In the genomic region with DNA sequence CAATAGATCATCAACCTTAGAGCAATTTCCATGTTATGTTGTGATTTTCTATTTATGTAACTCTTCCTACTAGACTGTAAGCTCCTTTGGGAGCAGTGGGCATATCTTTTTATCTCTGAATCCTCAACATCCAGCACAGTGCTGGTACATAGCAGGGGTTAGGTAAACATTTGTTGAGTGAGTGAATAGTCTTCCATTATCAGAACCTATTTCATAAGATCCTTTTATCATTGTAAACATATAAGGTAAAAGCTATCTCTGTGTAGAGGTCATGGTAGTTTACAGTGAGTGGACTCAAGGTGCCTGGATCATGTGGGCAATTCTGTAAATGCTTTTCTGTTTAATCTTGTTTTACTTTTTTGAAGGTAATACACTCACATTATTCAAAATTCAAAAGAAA, we compare ENCODE assay signal across 1 cellular context.
A peak's percentile ranks its signal among the peaks of the same experiment; 100 is the strongest.
TF ChIP-seq lines count a peak whose summit lies in the region.

No MANE protein-coding gene starts in this region.

TF ChIP-seq in HepG2, 621 proteins besides CTCF, POLR2A, EP300 and RAD21 (continues in another document):
- no peak for TF ChIP-seq NR3C1 (CRISPR knock-in tag; IDR thresholded peaks at IDR 0.05)
- TF ChIP-seq KAT8 (CRISPR knock-in tag; IDR thresholded peaks at IDR 0.05) = peak; percentile 80
- peak; percentile 17; the same call in 1 of the 2 replicates for TF ChIP-seq FOXK2 (IDR thresholded peaks at IDR 0.05)
- TF ChIP-seq SALL1 (CRISPR knock-in tag; IDR thresholded peaks at IDR 0.05) = peak; percentile 68; the same call in 1 of the 2 replicates
- no peak for TF ChIP-seq ZNF564 (CRISPR knock-in tag; IDR thresholded peaks at IDR 0.05)
- no peak for TF ChIP-seq ZNF496 (CRISPR knock-in tag; IDR thresholded peaks at IDR 0.05; ENCODE audit: insufficient replicate concordance)
- TF ChIP-seq MEF2D (CRISPR knock-in tag; IDR thresholded peaks at IDR 0.05) = 0 out of 2 replicates have a peak, but pooled peaks have one; percentile 67
- TF ChIP-seq, protein P1, sequence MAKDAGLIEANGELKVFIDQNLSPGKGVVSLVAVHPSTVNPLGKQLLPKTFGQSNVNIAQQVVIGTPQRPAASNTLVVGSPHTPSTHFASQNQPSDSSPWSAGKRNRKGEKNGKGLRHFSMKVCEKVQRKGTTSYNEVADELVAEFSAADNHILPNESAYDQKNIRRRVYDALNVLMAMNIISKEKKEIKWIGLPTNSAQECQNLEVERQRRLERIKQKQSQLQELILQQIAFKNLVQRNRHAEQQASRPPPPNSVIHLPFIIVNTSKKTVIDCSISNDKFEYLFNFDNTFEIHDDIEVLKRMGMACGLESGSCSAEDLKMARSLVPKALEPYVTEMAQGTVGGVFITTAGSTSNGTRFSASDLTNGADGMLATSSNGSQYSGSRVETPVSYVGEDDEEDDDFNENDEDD (CRISPR knock-in tag; IDR thresholded peaks at IDR 0.05; ENCODE audit: borderline replicate concordance) = peak; percentile 28; the same call in 1 of the 2 replicates
- peak; percentile 71; the same call in 1 of the 2 replicates for TF ChIP-seq ZNF205 (CRISPR knock-in tag; IDR thresholded peaks at IDR 0.05)
- no peak for TF ChIP-seq ZNF660 (CRISPR knock-in tag; IDR thresholded peaks at IDR 0.05; ENCODE audit: borderline replicate concordance, low read depth)
- TF ChIP-seq SCMH1 (CRISPR knock-in tag; IDR thresholded peaks at IDR 0.05; ENCODE audit: borderline replicate concordance) = no peak
- TF ChIP-seq SOX5 (CRISPR knock-in tag; IDR thresholded peaks at IDR 0.05; ENCODE audit: borderline replicate concordance) = peak; percentile 96
- TF ChIP-seq ZNF292 (CRISPR knock-in tag; IDR thresholded peaks at IDR 0.05; ENCODE audit: borderline replicate concordance, low read depth) = no peak
- TF ChIP-seq, protein P2, sequence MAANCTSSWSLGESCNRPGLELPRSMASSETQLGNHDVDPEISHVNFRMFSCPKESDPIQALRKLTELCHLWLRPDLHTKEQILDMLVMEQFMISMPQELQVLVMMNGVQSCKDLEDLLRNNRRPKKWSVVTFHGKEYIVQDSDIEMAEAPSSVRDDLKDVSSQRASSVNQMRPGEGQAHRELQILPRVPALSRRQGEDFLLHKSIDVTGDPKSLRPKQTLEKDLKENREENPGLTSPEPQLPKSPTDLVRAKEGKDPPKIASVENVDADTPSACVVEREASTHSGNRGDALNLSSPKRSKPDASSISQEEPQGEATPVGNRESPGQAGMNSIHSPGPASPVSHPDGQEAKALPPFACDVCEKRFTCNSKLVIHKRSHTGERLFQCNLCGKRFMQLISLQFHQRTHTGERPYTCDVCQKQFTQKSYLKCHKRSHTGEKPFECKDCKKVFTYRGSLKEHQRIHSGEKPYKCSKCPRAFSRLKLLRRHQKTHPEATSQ (CRISPR knock-in tag; IDR thresholded peaks at IDR 0.05; ENCODE audit: borderline replicate concordance) = peak; percentile 62; the same call in 1 of the 2 replicates
- TF ChIP-seq SMAD3 (CRISPR knock-in tag; IDR thresholded peaks at IDR 0.05) = peak; percentile 96
- TF ChIP-seq, protein P3, sequence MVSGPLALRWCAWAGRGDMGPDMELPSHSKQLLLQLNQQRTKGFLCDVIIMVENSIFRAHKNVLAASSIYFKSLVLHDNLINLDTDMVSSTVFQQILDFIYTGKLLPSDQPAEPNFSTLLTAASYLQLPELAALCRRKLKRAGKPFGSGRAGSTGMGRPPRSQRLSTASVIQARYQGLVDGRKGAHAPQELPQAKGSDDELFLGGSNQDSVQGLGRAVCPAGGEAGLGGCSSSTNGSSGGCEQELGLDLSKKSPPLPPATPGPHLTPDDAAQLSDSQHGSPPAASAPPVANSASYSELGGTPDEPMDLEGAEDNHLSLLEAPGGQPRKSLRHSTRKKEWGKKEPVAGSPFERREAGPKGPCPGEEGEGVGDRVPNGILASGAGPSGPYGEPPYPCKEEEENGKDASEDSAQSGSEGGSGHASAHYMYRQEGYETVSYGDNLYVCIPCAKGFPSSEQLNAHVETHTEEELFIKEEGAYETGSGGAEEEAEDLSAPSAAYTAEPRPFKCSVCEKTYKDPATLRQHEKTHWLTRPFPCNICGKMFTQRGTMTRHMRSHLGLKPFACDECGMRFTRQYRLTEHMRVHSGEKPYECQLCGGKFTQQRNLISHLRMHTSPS (CRISPR knock-in tag; IDR thresholded peaks at IDR 0.05; ENCODE audit: low read depth) = no peak
- TF ChIP-seq SRY (CRISPR knock-in tag; IDR thresholded peaks at IDR 0.05) = no peak; the same call in 1 of the 2 replicates
- TF ChIP-seq ZNF652 (CRISPR knock-in tag; IDR thresholded peaks at IDR 0.05; ENCODE audit: borderline replicate concordance, low read depth) = peak; percentile 87; the same call in 1 of the 2 replicates
- TF ChIP-seq, protein P4, sequence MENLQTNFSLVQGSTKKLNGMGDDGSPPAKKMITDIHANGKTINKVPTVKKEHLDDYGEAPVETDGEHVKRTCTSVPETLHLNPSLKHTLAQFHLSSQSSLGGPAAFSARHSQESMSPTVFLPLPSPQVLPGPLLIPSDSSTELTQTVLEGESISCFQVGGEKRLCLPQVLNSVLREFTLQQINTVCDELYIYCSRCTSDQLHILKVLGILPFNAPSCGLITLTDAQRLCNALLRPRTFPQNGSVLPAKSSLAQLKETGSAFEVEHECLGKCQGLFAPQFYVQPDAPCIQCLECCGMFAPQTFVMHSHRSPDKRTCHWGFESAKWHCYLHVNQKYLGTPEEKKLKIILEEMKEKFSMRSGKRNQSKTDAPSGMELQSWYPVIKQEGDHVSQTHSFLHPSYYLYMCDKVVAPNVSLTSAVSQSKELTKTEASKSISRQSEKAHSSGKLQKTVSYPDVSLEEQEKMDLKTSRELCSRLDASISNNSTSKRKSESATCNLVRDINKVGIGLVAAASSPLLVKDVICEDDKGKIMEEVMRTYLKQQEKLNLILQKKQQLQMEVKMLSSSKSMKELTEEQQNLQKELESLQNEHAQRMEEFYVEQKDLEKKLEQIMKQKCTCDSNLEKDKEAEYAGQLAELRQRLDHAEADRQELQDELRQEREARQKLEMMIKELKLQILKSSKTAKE (CRISPR knock-in tag; IDR thresholded peaks at IDR 0.05; ENCODE audit: borderline replicate concordance) = peak; percentile 75; the same call in 1 of the 2 replicates
- no peak for TF ChIP-seq ZNF354B (CRISPR knock-in tag; IDR thresholded peaks at IDR 0.05)
- no peak for TF ChIP-seq ZNF777 (CRISPR knock-in tag; IDR thresholded peaks at IDR 0.05)
- peak; percentile 78; the same call in 1 of the 2 replicates for TF ChIP-seq RXRA (CRISPR knock-in tag; IDR thresholded peaks at IDR 0.05)
- TF ChIP-seq SOX13 (IDR thresholded peaks at IDR 0.05) = peak; percentile 87; the same call in 1 of the 2 replicates
- peak in 1 of 2 experiments; percentile 96; a peak in 2 of 4 replicates for TF ChIP-seq SOX13 (CRISPR knock-in tag; conservative IDR thresholded peaks at IDR 0.05 in 1 of 2, IDR thresholded peaks at IDR 0.05 in 1 of 2)
- TF ChIP-seq TCF7L2 (IDR thresholded peaks at IDR 0.05; ENCODE audit: low read depth, low read length) = peak; percentile 75
- no peak for TF ChIP-seq ZNF207 (IDR thresholded peaks at IDR 0.05; ENCODE audit: borderline replicate concordance)
- TF ChIP-seq ZNF747 (CRISPR knock-in tag; IDR thresholded peaks at IDR 0.05; ENCODE audit: borderline replicate concordance) = peak; percentile 58; the same call in 1 of the 2 replicates
- TF ChIP-seq NR2F6 (IDR thresholded peaks at IDR 0.05) = peak; percentile 100
- TF ChIP-seq NR2F6 (CRISPR knock-in tag; IDR thresholded peaks at IDR 0.05) = peak; percentile 99
- TF ChIP-seq, protein P5, sequence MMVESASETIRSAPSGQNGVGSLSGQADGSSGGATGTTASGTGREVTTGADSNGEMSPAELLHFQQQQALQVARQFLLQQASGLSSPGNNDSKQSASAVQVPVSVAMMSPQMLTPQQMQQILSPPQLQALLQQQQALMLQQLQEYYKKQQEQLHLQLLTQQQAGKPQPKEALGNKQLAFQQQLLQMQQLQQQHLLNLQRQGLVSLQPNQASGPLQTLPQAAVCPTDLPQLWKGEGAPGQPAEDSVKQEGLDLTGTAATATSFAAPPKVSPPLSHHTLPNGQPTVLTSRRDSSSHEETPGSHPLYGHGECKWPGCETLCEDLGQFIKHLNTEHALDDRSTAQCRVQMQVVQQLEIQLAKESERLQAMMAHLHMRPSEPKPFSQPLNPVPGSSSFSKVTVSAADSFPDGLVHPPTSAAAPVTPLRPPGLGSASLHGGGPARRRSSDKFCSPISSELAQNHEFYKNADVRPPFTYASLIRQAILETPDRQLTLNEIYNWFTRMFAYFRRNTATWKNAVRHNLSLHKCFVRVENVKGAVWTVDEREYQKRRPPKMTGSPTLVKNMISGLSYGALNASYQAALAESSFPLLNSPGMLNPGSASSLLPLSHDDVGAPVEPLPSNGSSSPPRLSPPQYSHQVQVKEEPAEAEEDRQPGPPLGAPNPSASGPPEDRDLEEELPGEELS (CRISPR knock-in tag; IDR thresholded peaks at IDR 0.05) = peak; percentile 96
- TF ChIP-seq, protein P6, sequence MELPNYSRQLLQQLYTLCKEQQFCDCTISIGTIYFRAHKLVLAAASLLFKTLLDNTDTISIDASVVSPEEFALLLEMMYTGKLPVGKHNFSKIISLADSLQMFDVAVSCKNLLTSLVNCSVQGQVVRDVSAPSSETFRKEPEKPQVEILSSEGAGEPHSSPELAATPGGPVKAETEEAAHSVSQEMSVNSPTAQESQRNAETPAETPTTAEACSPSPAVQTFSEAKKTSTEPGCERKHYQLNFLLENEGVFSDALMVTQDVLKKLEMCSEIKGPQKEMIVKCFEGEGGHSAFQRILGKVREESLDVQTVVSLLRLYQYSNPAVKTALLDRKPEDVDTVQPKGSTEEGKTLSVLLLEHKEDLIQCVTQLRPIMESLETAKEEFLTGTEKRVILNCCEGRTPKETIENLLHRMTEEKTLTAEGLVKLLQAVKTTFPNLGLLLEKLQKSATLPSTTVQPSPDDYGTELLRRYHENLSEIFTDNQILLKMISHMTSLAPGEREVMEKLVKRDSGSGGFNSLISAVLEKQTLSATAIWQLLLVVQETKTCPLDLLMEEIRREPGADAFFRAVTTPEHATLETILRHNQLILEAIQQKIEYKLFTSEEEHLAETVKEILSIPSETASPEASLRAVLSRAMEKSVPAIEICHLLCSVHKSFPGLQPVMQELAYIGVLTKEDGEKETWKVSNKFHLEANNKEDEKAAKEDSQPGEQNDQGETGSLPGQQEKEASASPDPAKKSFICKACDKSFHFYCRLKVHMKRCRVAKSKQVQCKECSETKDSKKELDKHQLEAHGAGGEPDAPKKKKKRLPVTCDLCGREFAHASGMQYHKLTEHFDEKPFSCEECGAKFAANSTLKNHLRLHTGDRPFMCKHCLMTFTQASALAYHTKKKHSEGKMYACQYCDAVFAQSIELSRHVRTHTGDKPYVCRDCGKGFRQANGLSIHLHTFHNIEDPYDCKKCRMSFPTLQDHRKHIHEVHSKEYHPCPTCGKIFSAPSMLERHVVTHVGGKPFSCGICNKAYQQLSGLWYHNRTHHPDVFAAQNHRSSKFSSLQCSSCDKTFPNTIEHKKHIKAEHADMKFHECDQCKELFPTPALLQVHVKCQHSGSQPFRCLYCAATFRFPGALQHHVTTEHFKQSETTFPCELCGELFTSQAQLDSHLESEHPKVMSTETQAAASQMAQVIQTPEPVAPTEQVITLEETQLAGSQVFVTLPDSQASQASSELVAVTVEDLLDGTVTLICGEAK (IDR thresholded peaks at IDR 0.05) = no peak
- TF ChIP-seq, protein P6 (CRISPR knock-in tag; IDR thresholded peaks at IDR 0.05) = no peak
- TF ChIP-seq CHD4 (IDR thresholded peaks at IDR 0.05; ENCODE audit: borderline replicate concordance, low read length) = no peak
- TF ChIP-seq, protein P7, sequence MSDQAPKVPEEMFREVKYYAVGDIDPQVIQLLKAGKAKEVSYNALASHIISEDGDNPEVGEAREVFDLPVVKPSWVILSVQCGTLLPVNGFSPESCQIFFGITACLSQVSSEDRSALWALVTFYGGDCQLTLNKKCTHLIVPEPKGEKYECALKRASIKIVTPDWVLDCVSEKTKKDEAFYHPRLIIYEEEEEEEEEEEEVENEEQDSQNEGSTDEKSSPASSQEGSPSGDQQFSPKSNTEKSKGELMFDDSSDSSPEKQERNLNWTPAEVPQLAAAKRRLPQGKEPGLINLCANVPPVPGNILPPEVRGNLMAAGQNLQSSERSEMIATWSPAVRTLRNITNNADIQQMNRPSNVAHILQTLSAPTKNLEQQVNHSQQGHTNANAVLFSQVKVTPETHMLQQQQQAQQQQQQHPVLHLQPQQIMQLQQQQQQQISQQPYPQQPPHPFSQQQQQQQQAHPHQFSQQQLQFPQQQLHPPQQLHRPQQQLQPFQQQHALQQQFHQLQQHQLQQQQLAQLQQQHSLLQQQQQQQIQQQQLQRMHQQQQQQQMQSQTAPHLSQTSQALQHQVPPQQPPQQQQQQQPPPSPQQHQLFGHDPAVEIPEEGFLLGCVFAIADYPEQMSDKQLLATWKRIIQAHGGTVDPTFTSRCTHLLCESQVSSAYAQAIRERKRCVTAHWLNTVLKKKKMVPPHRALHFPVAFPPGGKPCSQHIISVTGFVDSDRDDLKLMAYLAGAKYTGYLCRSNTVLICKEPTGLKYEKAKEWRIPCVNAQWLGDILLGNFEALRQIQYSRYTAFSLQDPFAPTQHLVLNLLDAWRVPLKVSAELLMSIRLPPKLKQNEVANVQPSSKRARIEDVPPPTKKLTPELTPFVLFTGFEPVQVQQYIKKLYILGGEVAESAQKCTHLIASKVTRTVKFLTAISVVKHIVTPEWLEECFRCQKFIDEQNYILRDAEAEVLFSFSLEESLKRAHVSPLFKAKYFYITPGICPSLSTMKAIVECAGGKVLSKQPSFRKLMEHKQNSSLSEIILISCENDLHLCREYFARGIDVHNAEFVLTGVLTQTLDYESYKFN (CRISPR knock-in tag; conservative IDR thresholded peaks at IDR 0.05) = peak; percentile 93
- peak; percentile 36; the same call in 1 of the 2 replicates for TF ChIP-seq CEBPB (IDR thresholded peaks at IDR 0.05; ENCODE audit: borderline replicate concordance, low read depth, low read length)
- no peak for TF ChIP-seq SNRNP70 (IDR thresholded peaks at IDR 0.05; ENCODE audit: low read depth, low read length)
- TF ChIP-seq ZNF569 (CRISPR knock-in tag; IDR thresholded peaks at IDR 0.05; ENCODE audit: borderline replicate concordance) = no peak
- no peak for TF ChIP-seq JUN (CRISPR knock-in tag; IDR thresholded peaks at IDR 0.05)
